Comparison of ENCODE assay signal across 11 cellular contexts in the genomic region with DNA sequence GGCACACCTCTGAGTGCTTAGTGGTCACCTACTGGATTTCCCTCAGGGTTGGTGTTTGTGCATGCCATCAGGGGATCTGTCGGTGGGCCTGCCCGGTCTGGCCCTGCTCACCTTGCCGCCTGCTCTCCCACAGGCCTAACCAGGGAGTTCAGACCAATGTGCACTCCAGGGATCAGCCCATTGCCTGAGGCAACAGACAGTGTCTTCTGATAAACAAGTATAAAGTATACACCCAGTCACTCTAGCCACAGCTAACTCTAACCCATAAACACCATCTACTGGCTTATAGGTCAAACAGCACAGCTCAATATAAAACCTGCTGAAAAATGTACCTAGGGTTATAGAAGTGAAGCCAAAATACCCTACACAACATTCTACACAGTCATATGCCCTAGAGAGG.
DNase-seq lines count a peak whose midpoint lies in the region; ATAC-seq and TF ChIP-seq lines count a peak whose summit lies in the region.
"Had no signal": no experiment of that assay in that cellular context is flagged by ENCODE, and none has a peak within 500 bp of the region (broad histone marks: within the 10 kb centered on the region; RNA-seq: fewer than 3 reads in every experiment).

No MANE protein-coding gene starts in this region.

- no peak for TF ChIP-seq CTCF in omental fat pad (IDR thresholded peaks at IDR 0.05)

- DNase-seq in DMS 273 (lab: John Stamatoyannopoulos, UW; ENCODE audit: unreplicated experiment) (peak; percentile 17), DMS 273 treated with DMSO at 0.1 percent for 48 hours (lab: John Stamatoyannopoulos, UW) (no peak), HT1080 (ENCODE audit: low read depth) (peak; percentile 3), amniotic epithelial cell (ENCODE audit: low read depth) (peak; percentile 36), lung microvascular endothelial cell (ENCODE audit: low read depth in 2 of 2) (peak; percentile 20 to 25), omental fat pad (ENCODE audit: low spot score) (no peak), ureter (ENCODE audit: low spot score) (no peak)
- DNase-seq in activated CD4-positive, alpha-beta T cell treated with anti-CD3 and anti-CD28 coated beads, Interleukin-2, amount 10 ng/mL, durations not matched to agents 24 days and 14 days: no peak
- DNase-seq: NCI-H1417 treated with DMSO at 0.1 percent for 48 hours had no signal

- intact Hi-C loops in activated CD4-positive, alpha-beta T cell treated with anti-CD3 and anti-CD28 coated beads, Interleukin-2, amount 10 ng/mL, durations not matched to agents 24 days and 14 days (cut with micrococcal nuclease): no loop called here

- no peaks in the 10 kb centered on the region for H3K27me3 Mint-ChIP-seq in activated CD4-positive, alpha-beta T cell treated with anti-CD3 and anti-CD28 coated beads, Interleukin-2, amount 10 ng/mL, durations not matched to agents 24 days and 14 days

- H3K27ac Mint-ChIP-seq in activated CD4-positive, alpha-beta T cell treated with anti-CD3 and anti-CD28 coated beads, Interleukin-2, amount 10 ng/mL, durations not matched to agents 24 days and 14 days: no peak overlapping the region

- H3K9me3 Mint-ChIP-seq in activated CD4-positive, alpha-beta T cell treated with anti-CD3 and anti-CD28 coated beads, Interleukin-2, amount 10 ng/mL, durations not matched to agents 24 days and 14 days: peaks cover 2% of the 10 kb centered on the region

- no peak overlapping the region for H3K4me3 Mint-ChIP-seq in activated CD4-positive, alpha-beta T cell treated with anti-CD3 and anti-CD28 coated beads, Interleukin-2, amount 10 ng/mL, durations not matched to agents 24 days and 14 days

- no peaks in the 10 kb centered on the region for H3K36me3 Mint-ChIP-seq in activated CD4-positive, alpha-beta T cell treated with anti-CD3 and anti-CD28 coated beads, Interleukin-2, amount 10 ng/mL, durations not matched to agents 24 days and 14 days (ENCODE audit: low read depth)

- no peaks in the 10 kb centered on the region for H3K4me1 Mint-ChIP-seq in activated CD4-positive, alpha-beta T cell treated with anti-CD3 and anti-CD28 coated beads, Interleukin-2, amount 10 ng/mL, durations not matched to agents 24 days and 14 days

- no peak for ATAC-seq in omental fat pad (ENCODE audit: low FRiP score)
- ATAC-seq: right cardiac atrium, Right ventricle myocardium inferior had no signal

Comparison
In these comparisons a context has a peak if more than half of its experiments do, and no peak if none do; other contexts are left out.
1. DNase-seq: peak in DMS 273 (single experiment), HT1080 (single experiment), amniotic epithelial cell (single experiment) and lung microvascular endothelial cell (2 of 2); none in DMS 273 treated with DMSO at 0.1 percent for 48 hours (single experiment), omental fat pad (single experiment), ureter (single experiment) and activated CD4-positive, alpha-beta T cell treated with anti-CD3 and anti-CD28 coated beads, Interleukin-2, amount 10 ng/mL, durations not matched to agents 24 days and 14 days (single experiment).